ENCODE assay signal across 16 cellular contexts in the genomic region with DNA sequence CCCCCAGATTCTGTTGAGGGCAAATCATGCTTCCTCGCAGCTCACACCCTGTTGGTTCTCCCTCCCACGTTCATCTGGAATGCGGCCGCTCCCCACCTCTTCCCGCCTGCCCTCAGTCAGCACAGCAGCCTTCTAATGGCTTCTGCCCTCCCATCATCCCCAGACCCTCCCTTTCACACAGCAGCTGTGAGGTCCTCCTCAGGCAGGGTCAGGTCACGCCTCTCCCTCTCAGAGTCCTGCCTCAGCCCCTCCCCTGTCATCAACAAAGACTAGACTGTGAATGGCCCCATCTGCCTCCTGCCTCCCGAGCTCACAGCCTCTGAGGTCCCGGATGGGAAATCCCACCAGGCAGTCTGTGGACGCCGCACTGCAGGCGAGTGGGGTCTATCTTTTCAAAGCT. TPM values are rescaled to one million over a fixed set of nuclear protein-coding genes. Genes with fewer than 3 reads are reported as not detected.
A peak's percentile ranks its signal among the peaks of the same experiment; 100 is the strongest.
DNase-seq lines count a peak whose midpoint lies in the region; ATAC-seq and TF ChIP-seq lines count a peak whose summit lies in the region.
"Had no signal": no experiment of that assay in that cellular context is flagged by ENCODE, and none has a peak within 500 bp of the region (broad histone marks: within the 10 kb centered on the region; RNA-seq: fewer than 3 reads in every experiment).

No MANE protein-coding gene starts in this region.

- H3K36me3 ChIP-seq in HUES48 (ENCODE audit: control insufficient read depth, insufficient read depth, low read length) (no peaks in the 10 kb centered on the region), Peyer's patch (no peaks in the 10 kb centered on the region)
- H3K36me3 ChIP-seq: gastroesophageal sphincter had no signal

- peaks cover 11% of the 10 kb centered on the region for H3K9me3 ChIP-seq in HUES48 (ENCODE audit: control insufficient read depth, insufficient read depth, low read length)
- H3K9me3 ChIP-seq in Peyer's patch = no peaks in the 10 kb centered on the region

- H3K27ac ChIP-seq in HUES48 (ENCODE audit: low read depth, low read length) (no peak overlapping the region), Peyer's patch (no peak overlapping the region)
- H3K27ac ChIP-seq: gastroesophageal sphincter had no signal

- TF ChIP-seq CTCF in chondrocyte (IDR thresholded peaks at IDR 0.05) = no peak
- no peak for TF ChIP-seq CTCF in nephron progenitor cell (IDR thresholded peaks at IDR 0.05)
- TF ChIP-seq CTCF in Peyer's patch (IDR thresholded peaks at IDR 0.05) = no peak

- no peak for ATAC-seq in HG03280 (IDR thresholded peaks at IDR 0.05; ENCODE audit: unreplicated experiment)
- ATAC-seq in HG03108 (IDR thresholded peaks at IDR 0.05; ENCODE audit: unreplicated experiment) = no peak
- ATAC-seq: activated CD8-positive, alpha-beta T cell treated with anti-CD3 and anti-CD28 coated beads, Interleukin-2, amount 10 ng/mL, durations not matched to agents 7 days and 5 days; effector memory CD8-positive, alpha-beta T cell; gastroesophageal sphincter; sciatic nerve had no signal

- TF ChIP-seq POLR2A in Peyer's patch (IDR thresholded peaks at IDR 0.05) = no peak

- H3K9me3 Mint-ChIP-seq in chondrocyte (ENCODE audit: low read depth) = peaks cover 12% of the 10 kb centered on the region
- peaks cover 37% of the 10 kb centered on the region for H3K9me3 Mint-ChIP-seq in nephron progenitor cell

- H3K27me3 ChIP-seq in HUES48 (ENCODE audit: control insufficient read depth, insufficient read depth, low read length) (peaks cover 28% of the 10 kb centered on the region), Peyer's patch (peaks cover 0 to 18% of the 10 kb centered on the region in 2 donors)

- peak overlapping the region; percentile 42 for H3K4me3 Mint-ChIP-seq in chondrocyte (ENCODE audit: unreplicated experiment)
- H3K4me3 Mint-ChIP-seq in nephron progenitor cell = peak overlapping the region; percentile 73
- H3K4me3 Mint-ChIP-seq: activated CD8-positive, alpha-beta T cell treated with anti-CD3 and anti-CD28 coated beads, Interleukin-2, amount 10 ng/mL, durations not matched to agents 7 days and 5 days; B cell; effector memory CD8-positive, alpha-beta T cell had no signal

- peak overlapping the region; percentile 7; the same call in 1 of the 2 replicates for H3K4me3 ChIP-seq in HUES48 (ENCODE audit: low read depth, low read length)
- no peak overlapping the region for H3K4me3 ChIP-seq in Peyer's patch
- H3K4me3 ChIP-seq: gastroesophageal sphincter had no signal

- H3K27ac Mint-ChIP-seq in chondrocyte (ENCODE audit: unreplicated experiment) (no peak overlapping the region), nephron progenitor cell (no peak overlapping the region)
- H3K27ac Mint-ChIP-seq: activated CD8-positive, alpha-beta T cell treated with anti-CD3 and anti-CD28 coated beads, Interleukin-2, amount 10 ng/mL, durations not matched to agents 7 days and 5 days; B cell; effector memory CD8-positive, alpha-beta T cell had no signal

- peaks cover 13% of the 10 kb centered on the region for H3K4me1 ChIP-seq in HUES48 (ENCODE audit: control insufficient read depth, insufficient read depth, low read length)
- H3K4me1 ChIP-seq in Peyer's patch = peaks cover 0 to 3% (median under 1%) of the 10 kb centered on the region in 4 donors

- H3K27me3 Mint-ChIP-seq in chondrocyte (ENCODE audit: low read depth) (peaks cover 37% of the 10 kb centered on the region), nephron progenitor cell (ENCODE audit: low read depth, poor library complexity) (peaks cover 85% of the 10 kb centered on the region)

- H3K36me3 Mint-ChIP-seq in chondrocyte (ENCODE audit: low read depth) (peaks cover 9% of the 10 kb centered on the region), nephron progenitor cell (ENCODE audit: low read depth) (peaks cover 17% of the 10 kb centered on the region)

- no peak overlapping the region for H3K9ac ChIP-seq in HUES48 (ENCODE audit: low read depth, low read length)

- DNase-seq in ELF-1 (ENCODE audit: low read depth, low spot score) = peak; percentile 92
- no peak for DNase-seq in chondrocyte (ENCODE audit: low spot score)
- peak; percentile 75 for DNase-seq in nephron progenitor cell
- no peak for DNase-seq in HPDE6-E6E7 (ENCODE audit: extremely low spot score)
- no peak for DNase-seq in Peyer's patch
- DNase-seq: activated CD8-positive, alpha-beta T cell treated with anti-CD3 and anti-CD28 coated beads, Interleukin-2, amount 10 ng/mL, durations not matched to agents 7 days and 5 days; activated naive CD4-positive, alpha-beta T cell treated with Interleukin-2 at 50 U/mL for 16 hours; effector memory CD8-positive, alpha-beta T cell; left cardiac atrium; stimulated activated naive CD4-positive, alpha-beta T cell treated with Interleukin-2 at 50 U/mL for 16 hours had no signal

- H3K4me1 Mint-ChIP-seq in chondrocyte (ENCODE audit: low read depth) (peaks cover 5% of the 10 kb centered on the region), nephron progenitor cell (peaks cover 61% of the 10 kb centered on the region)

RNA-seq across cellular contexts. Expression of a gene that starts 7.9 kb away (rescaled TPM):
- total RNA-seq in chondrocyte (not detected in 3 replicates), Peyer's patch (not detected)
- total RNA-seq: activated CD8-positive, alpha-beta T cell treated with anti-CD3 and anti-CD28 coated beads, Interleukin-2, amount 10 ng/mL, durations not matched to agents 7 days and 5 days; B cell; gastroesophageal sphincter; left cardiac atrium; sciatic nerve had no signal

Comparison
In these comparisons a context has a peak if more than half of its experiments do, and no peak if none do; other contexts are left out.
1. DNase-seq: peak in ELF-1 (single experiment) and nephron progenitor cell (single experiment); none in chondrocyte (single experiment), HPDE6-E6E7 (single experiment) and Peyer's patch (0 of 3).